Comparison of ENCODE assay signal across 22 cellular contexts in the genomic region with DNA sequence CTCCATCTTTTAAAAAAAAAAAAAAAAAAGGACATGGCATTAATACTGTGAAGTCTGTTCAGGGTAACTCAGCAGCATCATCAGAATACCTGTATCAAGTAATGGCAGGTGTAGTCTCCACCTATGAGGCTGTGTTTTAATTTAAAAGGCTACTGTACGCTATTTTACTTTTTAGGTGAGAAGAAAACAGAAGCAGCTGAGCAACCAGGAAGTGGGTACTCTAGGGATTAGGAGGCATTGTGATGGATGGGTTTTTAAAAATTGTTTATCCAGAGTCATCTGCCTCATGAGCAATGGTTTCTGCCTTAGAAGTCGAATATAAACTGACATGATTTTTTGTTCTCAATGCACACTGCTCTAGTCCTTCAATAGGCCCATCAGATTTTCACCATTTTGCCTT. TPM values are rescaled to one million over a fixed set of nuclear protein-coding genes. Genes with fewer than 3 reads are reported as not detected.
DNase-seq lines count a peak whose midpoint lies in the region; ATAC-seq and TF ChIP-seq lines count a peak whose summit lies in the region.
"Had no signal": no experiment of that assay in that cellular context is flagged by ENCODE, and none has a peak within 500 bp of the region (broad histone marks: within the 10 kb centered on the region; RNA-seq: fewer than 3 reads in every experiment).

No MANE protein-coding gene starts in this region.

- peaks cover 6% of the 10 kb centered on the region for H3K27me3 Mint-ChIP-seq in GM23338 (ENCODE audit: insufficient read depth, low read depth, poor library complexity)
- H3K27me3 Mint-ChIP-seq in naive thymus-derived CD4-positive, alpha-beta T cell: no peaks in the 10 kb centered on the region

- no peaks in the 10 kb centered on the region for H3K79me2 ChIP-seq in GM23338 (replicated peaks; ENCODE audit: insufficient read depth)

- no peaks in the 10 kb centered on the region for H3K27me3 ChIP-seq in GM23338 (ENCODE audit: insufficient read depth)
- no peaks in the 10 kb centered on the region for H3K27me3 ChIP-seq in naive thymus-derived CD4-positive, alpha-beta T cell (ENCODE audit: control insufficient read depth in 2 of 2, insufficient read depth in 2 of 2, low read length in 2 of 2)
- H3K27me3 ChIP-seq: heart left ventricle, tibial artery had no signal

- 0 out of 2 replicates have a peak overlapping the region, but pooled peaks have one; percentile 20 for H3K27ac Mint-ChIP-seq in GM23338
- peak overlapping the region in 4 of 9 donors; percentile 33 to 82 (median 39) for H3K27ac Mint-ChIP-seq in naive thymus-derived CD4-positive, alpha-beta T cell

- CTCF ChIA-PET in naive thymus-derived CD4-positive, alpha-beta T cell (lab: Charles Lee): interaction anchor here (0.6 kb wide), 1 partner anchor 67 kb away, joined by 4 read pairs; no protein-coding TSS in a partner anchor

- POLR2A ChIA-PET in naive thymus-derived CD4-positive, alpha-beta T cell (lab: Charles Lee): interaction anchor here (0.7 to 1.5 kb wide), 2 partner anchors 15 to 80 kb away, joined by 3 to 5 read pairs; no protein-coding TSS in a partner anchor

- no peak overlapping the region for H3K27ac ChIP-seq in GM23338 (ENCODE audit: low read depth)
- no peak overlapping the region for H3K27ac ChIP-seq in naive thymus-derived CD4-positive, alpha-beta T cell (ENCODE audit: low read depth, low read length)
- H3K27ac ChIP-seq: heart left ventricle, prostate gland, tibial artery had no signal

- H3K4me2 ChIP-seq in GM23338: no peak overlapping the region

- H3K4me1 Mint-ChIP-seq in GM23338: no peaks in the 10 kb centered on the region
- H3K4me1 Mint-ChIP-seq in naive thymus-derived CD4-positive, alpha-beta T cell: peaks cover 3 to 23% (median 12%) of the 10 kb centered on the region in 7 donors
- H3K4me1 Mint-ChIP-seq: H9 had no signal

- DNase-seq in DMS153 treated with DMSO at 0.1 percent for 48 hours (lab: John Stamatoyannopoulos, UW; ENCODE audit: unreplicated experiment): peak; percentile 71
- DNase-seq in GM23338 (ENCODE audit: low spot score): no peak
- peak; percentile 27 for DNase-seq in NCI-H748 treated with DMSO at 0.1 percent for 48 hours (lab: John Stamatoyannopoulos, UW)
- DNase-seq in myocyte (ENCODE audit: low read depth): peak; percentile 31
- no peak for DNase-seq in naive thymus-derived CD4-positive, alpha-beta T cell
- DNase-seq: activated CD4-positive, alpha-beta T cell treated with anti-CD3 and anti-CD28 coated beads for 4 hours; AML-193; amniotic stem cell; cortex of kidney; H9; heart left ventricle; Kasumi-1; NCI-H1048; NCI-H524 treated with DMSO at 0.1 percent for 48 hours; OCI-M1; SIG-M5; stimulated activated naive CD4-positive, alpha-beta T cell; tibial artery had no signal

- H3K4me1 ChIP-seq in GM23338 (ENCODE audit: insufficient read depth): no peaks in the 10 kb centered on the region
- H3K4me1 ChIP-seq in naive thymus-derived CD4-positive, alpha-beta T cell (ENCODE audit: control insufficient read depth in 2 of 2, insufficient read depth in 2 of 2, low read length in 2 of 2): no peaks in the 10 kb centered on the region
- H3K4me1 ChIP-seq: heart left ventricle, prostate gland had no signal

- no peaks in the 10 kb centered on the region for H3K9me2 ChIP-seq in GM23338 (ENCODE audit: insufficient read depth)

- H4K20me1 ChIP-seq in GM23338 (replicated peaks; ENCODE audit: insufficient read depth): no peaks in the 10 kb centered on the region; the same call in 1 of the 2 replicates

- intact Hi-C loops in naive thymus-derived CD4-positive, alpha-beta T cell (cut with micrococcal nuclease): no loop called here

- peaks cover 89% of the 10 kb centered on the region for H3K36me3 Mint-ChIP-seq in GM23338 (ENCODE audit: low read depth)
- peaks cover 14 to 39% (median 25%) of the 10 kb centered on the region in 5 donors for H3K36me3 Mint-ChIP-seq in naive thymus-derived CD4-positive, alpha-beta T cell

- no peak for TF ChIP-seq CTCF in GM23338 (conservative IDR thresholded peaks at IDR 0.05; ENCODE audit: low read depth in 2 of 2)

- H3F3A ChIP-seq in GM23338 (replicated peaks; ENCODE audit: low read depth): peaks cover 51% of the 10 kb centered on the region; the same call in 1 of the 2 replicates

- no peak overlapping the region for H3K4me3 ChIP-seq in GM23338
- no peak overlapping the region for H3K4me3 ChIP-seq in naive thymus-derived CD4-positive, alpha-beta T cell (ENCODE audit: low read length)
- H3K4me3 ChIP-seq: heart left ventricle, prostate gland, tibial artery had no signal

- H3K4me3 Mint-ChIP-seq in GM23338: no peak overlapping the region
- no peak overlapping the region for H3K4me3 Mint-ChIP-seq in naive thymus-derived CD4-positive, alpha-beta T cell
- H3K4me3 Mint-ChIP-seq: H9, nephron had no signal

- H3K9me3 ChIP-seq in naive thymus-derived CD4-positive, alpha-beta T cell (ENCODE audit: control insufficient read depth in 2 of 3, low read length in 3 of 3): no peaks in the 10 kb centered on the region
- H3K9me3 ChIP-seq: heart left ventricle, prostate gland, tibial artery had no signal

- peaks cover 73% of the 10 kb centered on the region for H3K36me3 ChIP-seq in GM23338 (ENCODE audit: insufficient read depth)
- H3K36me3 ChIP-seq in naive thymus-derived CD4-positive, alpha-beta T cell (ENCODE audit: control insufficient read depth in 2 of 3, insufficient read depth in 3 of 3, low read length in 3 of 3): peaks cover 15 to 79% (median 30%) of the 10 kb centered on the region in 3 experiments
- H3K36me3 ChIP-seq: prostate gland had no signal

- no peak for ATAC-seq in GM23338
- ATAC-seq in GM19328 (IDR thresholded peaks at IDR 0.05; ENCODE audit: unreplicated experiment): no peak
- no peak for ATAC-seq in naive thymus-derived CD4-positive, alpha-beta T cell
- no peak for ATAC-seq in HG02642 (IDR thresholded peaks at IDR 0.05; ENCODE audit: poor library complexity, unreplicated experiment)
- ATAC-seq: heart left ventricle had no signal

- H3K9me3 Mint-ChIP-seq in GM23338: no peaks in the 10 kb centered on the region
- no peaks in the 10 kb centered on the region for H3K9me3 Mint-ChIP-seq in naive thymus-derived CD4-positive, alpha-beta T cell
- H3K9me3 Mint-ChIP-seq: H9, nephron had no signal

- no peak overlapping the region for H2AFZ ChIP-seq in GM23338

TF ChIP-seq in GM23338, 12 proteins besides CTCF, POLR2A, EP300 and RAD21:
- no peak for TF ChIP-seq EZH2 (IDR thresholded peaks at IDR 0.05; ENCODE audit: low read depth, unreplicated experiment)

RNA-seq across cellular contexts. Expression of gene PSIP1, which starts 42.7 kb away (rescaled TPM):
- 332 and 351 TPM in 2 replicates for total RNA-seq in GM23338 (2014; rRNA removed; shearing (Covaris generic))
- 839 and 989 TPM in 2 replicates for polyA plus RNA-seq in GM23338 (2016; fragmentation: Nextera tagmentation; extraction: Ambion mirVana)
- 12.8 and 15.9 TPM in 2 replicates for total RNA-seq in myocyte
- 12.4 TPM for polyA plus RNA-seq in myocyte (2012)
- 100 to 1,000 TPM in 4 of 5 experiments, 10 to 100 TPM in 1; 97.8 to 213 (median 120) TPM for total RNA-seq in naive thymus-derived CD4-positive, alpha-beta T cell
- 100 to 1,000 TPM; 139 to 155 TPM for polyA plus RNA-seq in naive thymus-derived CD4-positive, alpha-beta T cell

RNA-seq across cellular contexts. Expression of gene SNAPC3, which starts 45.4 kb away (rescaled TPM):
- 35.2 and 36.2 TPM in 2 replicates for total RNA-seq in GM23338 (2014; rRNA removed; shearing (Covaris generic))
- 15.6 and 20.9 TPM in 2 replicates for polyA plus RNA-seq in GM23338 (2016; fragmentation: Nextera tagmentation; extraction: Ambion mirVana)
- total RNA-seq in myocyte: 32.4 and 35.5 TPM in 2 replicates
- 16.1 TPM for polyA plus RNA-seq in myocyte (2012)
- total RNA-seq in naive thymus-derived CD4-positive, alpha-beta T cell: 10 to 100 TPM; 11.9 to 44.4 (median 33.5) TPM
- 10 to 100 TPM; 10.1 to 11.4 TPM for polyA plus RNA-seq in naive thymus-derived CD4-positive, alpha-beta T cell

Comparison
In these comparisons a context has a peak if more than half of its experiments do, and no peak if none do; other contexts are left out.
1. DNase-seq: peak in DMS153 treated with DMSO at 0.1 percent for 48 hours (single experiment), NCI-H748 treated with DMSO at 0.1 percent for 48 hours (single experiment) and myocyte (single experiment); none in GM23338 (single experiment) and naive thymus-derived CD4-positive, alpha-beta T cell (0 of 9).